ENCODE assay signal across 19 cellular contexts in genomic region chr1:115837386-115837761, GRCh38. TPM values are rescaled to one million over a fixed set of nuclear protein-coding genes. Genes with fewer than 3 reads are reported as not detected.
DNase-seq lines count a peak whose midpoint lies in the region; ATAC-seq and TF ChIP-seq lines count a peak whose summit lies in the region.
"Had no signal": no experiment of that assay in that cellular context is flagged by ENCODE, and none has a peak within 500 bp of the region (broad histone marks: within the 10 kb centered on the region; RNA-seq: fewer than 3 reads in every experiment).

No MANE protein-coding gene starts in this region.

- peak overlapping the region; percentile 6 for H3K27ac Mint-ChIP-seq in chondrocyte (ENCODE audit: unreplicated experiment)
- H3K27ac Mint-ChIP-seq in type B pancreatic cell: no peak overlapping the region
- H3K27ac Mint-ChIP-seq: activated CD8-positive, alpha-beta memory T cell treated with anti-CD3 and anti-CD28 coated beads, Interleukin-2, amount 10 ng/mL, durations not matched to agents 7 days and 5 days; CD4-positive, alpha-beta T cell had no signal

- H3K27ac ChIP-seq in mesodermal cell (ENCODE audit: low read depth, low read length, severe bottlenecking): no peak overlapping the region

- peaks cover 75% of the 10 kb centered on the region for H3K27me3 Mint-ChIP-seq in chondrocyte (ENCODE audit: low read depth)
- H3K27me3 Mint-ChIP-seq in type B pancreatic cell: peaks cover 88% of the 10 kb centered on the region

- TF ChIP-seq CTCF in chondrocyte (IDR thresholded peaks at IDR 0.05): no peak
- TF ChIP-seq CTCF in type B pancreatic cell (conservative IDR thresholded peaks at IDR 0.05): no peak
- TF ChIP-seq CTCF in mucosa of descending colon (IDR thresholded peaks at IDR 0.05): no peak

- no peak for ATAC-seq in mucosa of descending colon
- ATAC-seq: activated CD8-positive, alpha-beta memory T cell treated with anti-CD3 and anti-CD28 coated beads, Interleukin-2, amount 10 ng/mL, durations not matched to agents 7 days and 5 days; HCT116; HepG2 had no signal

- H3K4me1 Mint-ChIP-seq in chondrocyte (ENCODE audit: low read depth) (peaks cover 4% of the 10 kb centered on the region), type B pancreatic cell (ENCODE audit: unreplicated experiment) (no peaks in the 10 kb centered on the region)

- H3K9me3 ChIP-seq in mesodermal cell (ENCODE audit: control insufficient read depth, low read length) (no peaks in the 10 kb centered on the region), mucosa of descending colon (no peaks in the 10 kb centered on the region)

- H3K4me1 ChIP-seq in mesodermal cell (ENCODE audit: control insufficient read depth, insufficient read depth, low read length, poor library complexity, severe bottlenecking) (peaks cover 8% of the 10 kb centered on the region), mucosa of descending colon (ENCODE audit: low read depth) (peaks cover 15% of the 10 kb centered on the region)

- H3K36me3 ChIP-seq in mesodermal cell (ENCODE audit: control insufficient read depth, insufficient read depth, low read length): no peaks in the 10 kb centered on the region
- H3K36me3 ChIP-seq in mucosa of descending colon (ENCODE audit: low read depth): no peaks in the 10 kb centered on the region

- H3K36me3 Mint-ChIP-seq in chondrocyte (ENCODE audit: low read depth) (peaks cover 3% of the 10 kb centered on the region), type B pancreatic cell (no peaks in the 10 kb centered on the region)
- H3K36me3 Mint-ChIP-seq: activated CD8-positive, alpha-beta memory T cell treated with anti-CD3 and anti-CD28 coated beads, Interleukin-2, amount 10 ng/mL, durations not matched to agents 7 days and 5 days had no signal

- H3K4me3 Mint-ChIP-seq in chondrocyte (ENCODE audit: unreplicated experiment) (peak overlapping the region; percentile 20), type B pancreatic cell (peak overlapping the region; percentile 72)
- H3K4me3 Mint-ChIP-seq: activated CD8-positive, alpha-beta memory T cell treated with anti-CD3 and anti-CD28 coated beads, Interleukin-2, amount 10 ng/mL, durations not matched to agents 7 days and 5 days; CD4-positive, alpha-beta T cell had no signal

- H3K4me3 ChIP-seq in mesodermal cell (ENCODE audit: extremely low read depth, insufficient read depth, low read length, poor library complexity, severe bottlenecking) (peak overlapping the region; percentile 41), mucosa of descending colon (no peak overlapping the region)

- DNase-seq in NCI-H2227 treated with DMSO at 0.1 percent for 48 hours (lab: John Stamatoyannopoulos, UW) (peak; percentile 53), NCI-H2227 (lab: John Stamatoyannopoulos, UW; ENCODE audit: unreplicated experiment) (no peak), chondrocyte (ENCODE audit: low spot score) (no peak), type B pancreatic cell (ENCODE audit: extremely low spot score, unreplicated experiment) (no peak), NCI-H187 treated with DMSO at 0.1 percent for 48 hours (lab: John Stamatoyannopoulos, UW) (no peak), germinal center (ENCODE audit: low spot score) (no peak), mucosa of descending colon (no peak)
- DNase-seq: activated CD8-positive, alpha-beta memory T cell treated with anti-CD3 and anti-CD28 coated beads, Interleukin-2, amount 10 ng/mL, durations not matched to agents 7 days and 5 days; activated effector memory CD4-positive, alpha-beta T cell treated with anti-CD3 and anti-CD28 coated beads, Interleukin-2, amount 50 U/mL, for 16 hours; aorta; CD4-positive, alpha-beta T cell; erythroblast; GDM1; left cardiac atrium; NCI-H2081 treated with DMSO at 0.1 percent for 48 hours; SW 1271 had no signal

- 24 to 33% methylated on average over 3 to 5 of the region's 7 CpGs for WGBS in mesodermal cell (ENCODE audit: insufficient coverage in 2 of 2), 2 experiments

- intact Hi-C loops in mucosa of descending colon (cut with DNase I, micrococcal nuclease): no loop called here

- H3K9me3 Mint-ChIP-seq in chondrocyte (ENCODE audit: low read depth): no peaks in the 10 kb centered on the region
- H3K9me3 Mint-ChIP-seq in type B pancreatic cell: no peaks in the 10 kb centered on the region
- H3K9me3 Mint-ChIP-seq: CD4-positive, alpha-beta T cell had no signal

RNA-seq across cellular contexts. Expression of gene NHLH2, which starts 3.6 kb away (rescaled TPM):
- total RNA-seq in chondrocyte: not detected in 3 replicates
- polyA plus RNA-seq in mesodermal cell (2013, experiment 1 of 2): 1.8 TPM
- 1.1 TPM for polyA plus RNA-seq in mesodermal cell (2013, experiment 2 of 2)
- total RNA-seq in type B pancreatic cell (ENCODE audit: low replicate concordance): 0.26 and 1.1 TPM in 2 replicates
- total RNA-seq in mucosa of descending colon: not detected
- total RNA-seq: activated CD8-positive, alpha-beta memory T cell treated with anti-CD3 and anti-CD28 coated beads, Interleukin-2, amount 10 ng/mL, durations not matched to agents 7 days and 5 days; aorta; CD4-positive, alpha-beta T cell; HepG2; left cardiac atrium had no signal
- polyA plus RNA-seq: aorta, HepG2 had no signal
